Comparison of ENCODE assay signal across 9 cellular contexts in the genomic region with DNA sequence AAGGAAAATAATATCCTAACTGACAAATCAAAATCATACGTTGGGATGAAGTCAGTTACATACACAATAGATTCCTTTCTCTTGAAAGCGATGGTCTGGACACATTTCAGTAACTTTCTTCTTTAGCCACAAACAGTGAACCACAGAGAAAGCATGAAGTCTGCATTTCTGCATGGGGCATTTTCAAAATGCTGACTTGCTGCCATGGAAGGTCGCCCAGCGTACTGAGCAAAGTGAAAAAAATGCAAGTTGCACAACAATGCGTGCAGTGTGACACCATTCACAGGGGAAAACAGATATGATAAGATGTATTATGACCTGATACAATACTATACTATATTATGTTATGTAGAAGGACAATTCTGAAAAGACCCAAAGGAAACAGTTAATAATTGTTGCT.
DNase-seq lines count a peak whose midpoint lies in the region; FAIRE-seq and TF ChIP-seq lines count a peak whose summit lies in the region.
"Had no signal": no experiment of that assay in that cellular context is flagged by ENCODE, and none has a peak within 500 bp of the region (broad histone marks: within the 10 kb centered on the region; RNA-seq: fewer than 3 reads in every experiment).

No MANE protein-coding gene starts in this region.

- H3K18ac ChIP-seq in mesendoderm (ENCODE audit: low read length), result no peak overlapping the region

- no peak overlapping the region for H4K8ac ChIP-seq in mesendoderm (ENCODE audit: low read depth, low read length)

- peak; percentile 40 for DNase-seq in HS-27A (ENCODE audit: low read depth)
- peak; percentile 78 for DNase-seq in bronchial epithelial cell (ENCODE audit: low read depth)
- peak; percentile 80 for DNase-seq in kidney glomerular epithelial cell (lab: John Stamatoyannopoulos, UW)
- DNase-seq in substantia nigra (lab: John Stamatoyannopoulos, UW), result peak in 29 of 49 donors; percentile 6 to 72 (median 32)
- no peak for DNase-seq in mesendoderm
- no peak for DNase-seq in immature natural killer cell
- DNase-seq in stimulated activated CD8-positive, alpha-beta memory T cell treated with anti-CD3 and anti-CD28 coated beads, Interleukin-4, amount 100 ng/mL, for 48 hours, result no peak
- DNase-seq in activated CD4-positive, alpha-beta T cell treated with anti-CD3 and anti-CD28 coated beads, Interleukin-2, amount 50 U/mL, for 48 hours, result no peak
- DNase-seq: activated CD8-positive, alpha-beta T cell treated with anti-CD3 and anti-CD28 coated beads, Interleukin-2, amount 10 ng/mL, durations not matched to agents 7 days and 5 days had no signal

- no peak overlapping the region for H2BK5ac ChIP-seq in mesendoderm (ENCODE audit: low read length)

- H3K4me2 ChIP-seq in mesendoderm (ENCODE audit: low read length), result no peak overlapping the region

- FAIRE-seq in bronchial epithelial cell (lab: Jason Lieb, UNC), result no peak

- no peak overlapping the region for H2BK15ac ChIP-seq in mesendoderm (replicated peaks; ENCODE audit: low read depth)

- H3K27ac ChIP-seq in substantia nigra (ENCODE audit: low read depth, low read length, poor library complexity, severe bottlenecking), result no peak overlapping the region
- H3K27ac ChIP-seq in mesendoderm (ENCODE audit: low read depth, low read length), result no peak overlapping the region

- H3K27me3 Mint-ChIP-seq in immature natural killer cell (ENCODE audit: low read depth in 3 of 3), result peaks cover 0 to 4% (median 0%) of the 10 kb centered on the region in 3 donors

- H3K36me3 ChIP-seq in bronchial epithelial cell (ENCODE audit: control insufficient read depth, insufficient read depth, low read length) (no peaks in the 10 kb centered on the region), mesendoderm (ENCODE audit: control insufficient read depth, insufficient read depth, low read length) (no peaks in the 10 kb centered on the region)

- H3K79me1 ChIP-seq in mesendoderm (ENCODE audit: low read length), result no peaks in the 10 kb centered on the region

- H3K27me3 ChIP-seq in bronchial epithelial cell (ENCODE audit: control insufficient read depth, insufficient read depth, low read length) (no peaks in the 10 kb centered on the region), mesendoderm (ENCODE audit: insufficient read depth, low read length, poor library complexity) (no peaks in the 10 kb centered on the region)

- H3K56ac ChIP-seq in mesendoderm (ENCODE audit: low read length), result no peak overlapping the region

- no peak for TF ChIP-seq CTCF in bronchial epithelial cell (IDR thresholded peaks at IDR 0.05; ENCODE audit: insufficient read depth, low read length, severe bottlenecking)

- no peak overlapping the region for H4K5ac ChIP-seq in mesendoderm (ENCODE audit: low read length)

- peaks cover 4 to 10% (median 5%) of the 10 kb centered on the region in 3 donors for H3K36me3 Mint-ChIP-seq in immature natural killer cell

- H3K23ac ChIP-seq in mesendoderm (ENCODE audit: low read length), result no peak overlapping the region

- H3K4me3 ChIP-seq in bronchial epithelial cell (ENCODE audit: low read depth, low read length), result no peak overlapping the region
- H3K4me3 ChIP-seq in mesendoderm (ENCODE audit: low read length), result no peak overlapping the region

- no peaks in the 10 kb centered on the region for H3K79me2 ChIP-seq in mesendoderm (ENCODE audit: control insufficient read depth, insufficient read depth, low read length)

- no peak overlapping the region for H2BK120ac ChIP-seq in mesendoderm (ENCODE audit: low read depth, low read length)

- H3K4me1 ChIP-seq in mesendoderm (ENCODE audit: control insufficient read depth, low read depth, low read length), result no peaks in the 10 kb centered on the region

- peaks cover 0 to 2% (median 0%) of the 10 kb centered on the region in 6 donors for H3K9me3 Mint-ChIP-seq in immature natural killer cell

- no peak overlapping the region for H3K27ac Mint-ChIP-seq in immature natural killer cell
- H3K27ac Mint-ChIP-seq: activated CD8-positive, alpha-beta T cell treated with anti-CD3 and anti-CD28 coated beads, Interleukin-2, amount 10 ng/mL, durations not matched to agents 7 days and 5 days had no signal

- H3K4ac ChIP-seq in mesendoderm (ENCODE audit: low read depth, low read length), result no peak overlapping the region

- no peak overlapping the region for H3K9ac ChIP-seq in mesendoderm (ENCODE audit: low read length)

- no CpG with 5 or more reads among the region's 5 CpGs for WGBS in mesendoderm (ENCODE audit: extremely low coverage, insufficient coverage, low lambda C conversion rate)

- H3K4me3 Mint-ChIP-seq in immature natural killer cell, result no peak overlapping the region
- H3K4me3 Mint-ChIP-seq: activated CD8-positive, alpha-beta T cell treated with anti-CD3 and anti-CD28 coated beads, Interleukin-2, amount 10 ng/mL, durations not matched to agents 7 days and 5 days had no signal

- H2AK5ac ChIP-seq in mesendoderm (ENCODE audit: low read length), result no peak overlapping the region

- H3K4me1 Mint-ChIP-seq in immature natural killer cell, result peaks cover 6 to 8% of the 10 kb centered on the region in 2 donors

Comparison
In these comparisons a context has a peak if more than half of its experiments do, and no peak if none do; other contexts are left out.
1. DNase-seq: peak in HS-27A (single experiment), bronchial epithelial cell (single experiment), kidney glomerular epithelial cell (single experiment) and substantia nigra (29 of 49); none in mesendoderm (single experiment), immature natural killer cell (0 of 3), stimulated activated CD8-positive, alpha-beta memory T cell treated with anti-CD3 and anti-CD28 coated beads, Interleukin-4, amount 100 ng/mL, for 48 hours (single experiment) and activated CD4-positive, alpha-beta T cell treated with anti-CD3 and anti-CD28 coated beads, Interleukin-2, amount 50 U/mL, for 48 hours (0 of 2).